In genomic region chr4:122851568-122851967, GRCh38 we compare ENCODE assay signal across 20 cellular contexts.
"Had no signal": no experiment of that assay in that cellular context is flagged by ENCODE, and none has a peak within 500 bp of the region (broad histone marks: within the 10 kb centered on the region; RNA-seq: fewer than 3 reads in every experiment).

No MANE protein-coding gene starts in this region.

- H3K9me3 ChIP-seq: SJSA1 had no signal

- H3K27me3 ChIP-seq: SJSA1 had no signal

- H3K27ac ChIP-seq: SJSA1, SK-N-MC had no signal

- H3K4me3 ChIP-seq: SJSA1, SK-N-MC had no signal

- DNase-seq: KBM-7, MV-4-11, NCI-H1048, NCI-H1105, NCI-H1417, NCI-H1436 treated with DMSO at 0.1 percent for 48 hours, NCI-H1694, NCI-H187 treated with DMSO at 0.1 percent for 48 hours, NCI-H2029 treated with DMSO at 0.1 percent for 48 hours, NCI-H2171 treated with DMSO at 0.1 percent for 48 hours, NCI-H345, NCI-H446 treated with DMSO at 0.1 percent for 48 hours, NCI-H510A treated with DMSO at 0.1 percent for 48 hours, NCI-H526, NCI-H748 treated with DMSO at 0.1 percent for 48 hours, Right ventricle myocardium superior, RPMI8226, SIG-M5 had no signal
